Comparison of ENCODE assay signal across 2 cellular contexts in genomic region chr4:22496165-22496813, GRCh38.
TF ChIP-seq lines count a peak whose summit lies in the region.

No MANE protein-coding gene starts in this region.

TF ChIP-seq in IMR-90, 13 proteins besides CTCF, POLR2A, EP300 and RAD21:
- TF ChIP-seq FOS (IDR thresholded peaks at IDR 0.05; ENCODE audit: low read depth, low read length) (0 out of 2 replicates have a peak, but pooled peaks have one; percentile 12), CEBPB (IDR thresholded peaks at IDR 0.05; ENCODE audit: low read depth, low read length) (peak; percentile 76), SMC3 (IDR thresholded peaks at IDR 0.05; ENCODE audit: low read depth, low read length) (no peak)

TF ChIP-seq in GM12878, 131 proteins besides CTCF, POLR2A, EP300 and RAD21:
- no peak for TF ChIP-seq CEBPB (IDR thresholded peaks at IDR 0.05; ENCODE audit: borderline replicate concordance in 1 of 2, low read depth in 2 of 2, low read length in 2 of 2)
- TF ChIP-seq NBN (IDR thresholded peaks at IDR 0.05), result no peak
- peak; percentile 61; the same call in 1 of the 2 replicates for TF ChIP-seq MTA2 (IDR thresholded peaks at IDR 0.05; ENCODE audit: low read depth)
TF ChIP-seq in GM12878: peak in this region for 1.
